In the genomic region with DNA sequence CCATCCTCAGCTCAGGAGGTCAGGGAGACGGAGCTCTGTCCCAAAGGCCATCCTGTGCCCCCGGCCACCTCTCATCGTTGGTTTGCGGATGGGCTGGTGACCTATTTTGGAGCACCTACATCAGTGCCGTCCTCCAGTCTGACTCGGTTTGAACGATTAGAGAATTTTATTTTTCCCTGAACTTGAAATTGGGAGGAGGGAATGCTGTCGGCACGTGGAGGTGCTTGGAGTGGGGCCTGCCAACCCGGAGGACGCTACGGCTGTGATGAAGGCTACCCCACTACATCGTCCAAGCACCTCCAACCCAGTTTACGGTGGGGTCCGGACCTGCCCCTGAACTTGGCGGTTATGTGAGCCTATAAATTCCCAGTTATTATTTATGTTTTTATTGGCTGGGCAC, we compare ENCODE assay signal across 20 cellular contexts. TPM values are rescaled to one million over a fixed set of nuclear protein-coding genes. Genes with fewer than 3 reads are reported as not detected.
DNase-seq lines count a peak whose midpoint lies in the region; ATAC-seq, FAIRE-seq and TF ChIP-seq lines count a peak whose summit lies in the region.
"Had no signal": no experiment of that assay in that cellular context is flagged by ENCODE, and none has a peak within 500 bp of the region (broad histone marks: within the 10 kb centered on the region; RNA-seq: fewer than 3 reads in every experiment).

No MANE protein-coding gene starts in this region.

- H3K4me1 Mint-ChIP-seq in nephron progenitor cell = no peaks in the 10 kb centered on the region

- TF ChIP-seq CTCF in PC-9 (conservative IDR thresholded peaks at IDR 0.05) (no peak), nephron progenitor cell (IDR thresholded peaks at IDR 0.05) (no peak), smooth muscle cell (IDR thresholded peaks at IDR 0.05; ENCODE audit: borderline replicate concordance, insufficient read depth, poor library complexity, severe bottlenecking) (no peak), A673 (conservative IDR thresholded peaks at IDR 0.05; ENCODE audit: low read depth, low read length) (no peak), pancreas (IDR thresholded peaks at IDR 0.05) (no peak)

- no peaks in the 10 kb centered on the region for H3K9me3 ChIP-seq in PC-9 (ENCODE audit: insufficient read depth, low read depth)
- no peaks in the 10 kb centered on the region for H3K9me3 ChIP-seq in smooth muscle cell (replicated peaks; ENCODE audit: low read depth)
- H3K9me3 ChIP-seq in A673 (ENCODE audit: low read depth, low read length, poor library complexity, severe bottlenecking) = no peaks in the 10 kb centered on the region
- no peaks in the 10 kb centered on the region for H3K9me3 ChIP-seq in pancreas
- H3K9me3 ChIP-seq: BLaER1, Caco-2, HAP-1 had no signal

- H3K36me3 ChIP-seq in PC-9 (ENCODE audit: low read depth) (no peaks in the 10 kb centered on the region), smooth muscle cell (ENCODE audit: low read depth) (no peaks in the 10 kb centered on the region), A673 (ENCODE audit: insufficient read depth, low read length, poor library complexity, severe bottlenecking) (peaks cover 6% of the 10 kb centered on the region), pancreas (no peaks in the 10 kb centered on the region)

- FAIRE-seq in pancreas (lab: Jason Lieb, UNC) = no peak
- FAIRE-seq: A204.1, HepG2, HTR-8/SVneo had no signal

- CTCF ChIA-PET in PC-9 (lab: Charles Lee) = no interaction called here
- CTCF ChIA-PET in A673 (lab: Charles Lee) = no interaction called here

- H3K4me3 ChIP-seq in PC-9 = no peak overlapping the region
- H3K4me3 ChIP-seq in smooth muscle cell = peak overlapping the region; percentile 40
- no peak overlapping the region for H3K4me3 ChIP-seq in A673 (ENCODE audit: low read depth, low read length, poor library complexity, severe bottlenecking)
- H3K4me3 ChIP-seq in pancreas = no peak overlapping the region
- H3K4me3 ChIP-seq: BLaER1, GM23248, HAP-1 had no signal

- DNase-seq in GM19238 (ENCODE audit: insufficient read length, low spot score) (peak; percentile 2), PC-9 (no peak), nephron progenitor cell (no peak), smooth muscle cell (lab: John Stamatoyannopoulos, UW; ENCODE audit: unreplicated experiment) (no peak), A673 (ENCODE audit: low spot score) (no peak), pancreas (no peak)
- DNase-seq: AML-193; Caco-2; CD8-positive, alpha-beta memory T cell; DMS53; GF-D8; GM23248; HFFc6 had no signal

- intact Hi-C loops in PC-9 (cut with micrococcal nuclease; ENCODE audit: unreplicated experiment) (no loop called here), A673 (cut with micrococcal nuclease; ENCODE audit: unreplicated experiment) (no loop called here), pancreas (cut with DNase I) (no loop called here)

- H3K27ac ChIP-seq in PC-9 = 0 out of 2 replicates have a peak overlapping the region, but pooled peaks have one; percentile 53
- H3K27ac ChIP-seq in smooth muscle cell (ENCODE audit: low read depth) = no peak overlapping the region
- no peak overlapping the region for H3K27ac ChIP-seq in A673 (ENCODE audit: low read depth, low read length, poor library complexity, severe bottlenecking)
- H3K27ac ChIP-seq in pancreas = no peak overlapping the region
- H3K27ac ChIP-seq: BLaER1, GM23248 had no signal

- peaks cover 5% of the 10 kb centered on the region for H3K27me3 Mint-ChIP-seq in nephron progenitor cell (ENCODE audit: low read depth, poor library complexity)
- H3K27me3 Mint-ChIP-seq: CD8-positive, alpha-beta memory T cell had no signal

- no peaks in the 10 kb centered on the region for H3K9me2 ChIP-seq in PC-9 (ENCODE audit: insufficient read depth)

- 93% methylated on average over 16 of the region's 16 CpGs for WGBS in smooth muscle cell (ENCODE audit: low lambda C conversion rate)
- 89 to 91% methylated on average over 16 of the region's 16 CpGs for WGBS in pancreas, 2 donors

- no peak overlapping the region for H3K9ac ChIP-seq in smooth muscle cell (ENCODE audit: low read depth)
- H3K9ac ChIP-seq: BLaER1, GM23248 had no signal

- peaks cover 10% of the 10 kb centered on the region for H3K9me3 Mint-ChIP-seq in nephron progenitor cell
- H3K9me3 Mint-ChIP-seq: CD8-positive, alpha-beta memory T cell; HFFc6 had no signal

- H3K27me3 ChIP-seq in PC-9 (ENCODE audit: insufficient read depth, low read depth) = no peaks in the 10 kb centered on the region
- no peaks in the 10 kb centered on the region for H3K27me3 ChIP-seq in smooth muscle cell (ENCODE audit: low read depth)
- H3K27me3 ChIP-seq in A673 (replicated peaks; ENCODE audit: insufficient read depth, low read depth, low read length, poor library complexity) = no peaks in the 10 kb centered on the region
- H3K27me3 ChIP-seq in pancreas = no peaks in the 10 kb centered on the region
- H3K27me3 ChIP-seq: BLaER1 had no signal

- H3K79me2 ChIP-seq in PC-9 (ENCODE audit: low read depth) (no peaks in the 10 kb centered on the region), smooth muscle cell (ENCODE audit: low read depth) (peaks cover 5% of the 10 kb centered on the region)

- H3K27ac Mint-ChIP-seq in nephron progenitor cell = peak overlapping the region; percentile 29
- H3K27ac Mint-ChIP-seq: HFFc6 had no signal

- peaks cover 9% of the 10 kb centered on the region for H3K36me3 Mint-ChIP-seq in nephron progenitor cell (ENCODE audit: low read depth)

- no peaks in the 10 kb centered on the region for H3K4me1 ChIP-seq in PC-9 (replicated peaks; ENCODE audit: insufficient read depth)
- no peaks in the 10 kb centered on the region for H3K4me1 ChIP-seq in smooth muscle cell (ENCODE audit: low read depth)
- no peaks in the 10 kb centered on the region for H3K4me1 ChIP-seq in A673 (ENCODE audit: insufficient read depth, low read length, poor library complexity, severe bottlenecking)
- H3K4me1 ChIP-seq in pancreas = peaks cover 0 to 6% (median 0%) of the 10 kb centered on the region in 3 donors

- H3K4me3 Mint-ChIP-seq in nephron progenitor cell = no peak overlapping the region
- H3K4me3 Mint-ChIP-seq: HFFc6 had no signal

- POLR2A ChIA-PET in PC-9 (lab: Charles Lee; ENCODE audit: unreplicated experiment) (no interaction called here), A673 (lab: Charles Lee; ENCODE audit: low non-redundant PET) (no interaction called here)

- H3K4me2 ChIP-seq in PC-9 = no peak overlapping the region
- H3K4me2 ChIP-seq in smooth muscle cell = no peak overlapping the region
- H3K4me2 ChIP-seq: BLaER1 had no signal

- no peak overlapping the region for H2AFZ ChIP-seq in PC-9
- H2AFZ ChIP-seq in smooth muscle cell (ENCODE audit: low read depth) = no peak overlapping the region
- H2AFZ ChIP-seq: GM23248 had no signal

- H4K20me1 ChIP-seq in PC-9 (ENCODE audit: insufficient read depth) (no peaks in the 10 kb centered on the region), smooth muscle cell (ENCODE audit: low read depth) (no peaks in the 10 kb centered on the region)
- H4K20me1 ChIP-seq: BLaER1 had no signal

- BruUV-seq in PC-9 (replicated peaks; lab: Mats Ljungman, UMichigan) (no TSS peak), A673 (replicated peaks; lab: Mats Ljungman, UMichigan) (no TSS peak)

- ATAC-seq in HG03108 (IDR thresholded peaks at IDR 0.05; ENCODE audit: unreplicated experiment) (no peak), pancreas (no peak)
- ATAC-seq: HepG2 had no signal

- H3F3A ChIP-seq in PC-9 (ENCODE audit: insufficient read depth, low read depth) (peaks cover 4% of the 10 kb centered on the region; the same call in 1 of the 2 replicates), smooth muscle cell (ENCODE audit: low read depth) (no peaks in the 10 kb centered on the region)

RNA-seq across cellular contexts. Expression of a gene that starts 3.0 kb away (rescaled TPM):
- total RNA-seq in PC-9 (2021) = 3.3 and 5.6 TPM in 2 replicates
- total RNA-seq in smooth muscle cell = 3.0 and 4.8 TPM in 2 replicates
- 2.3 and 4.6 TPM in 2 replicates for polyA plus RNA-seq in smooth muscle cell
- total RNA-seq in A673 (2021) = 3.5 and 5.1 TPM in 2 replicates
- total RNA-seq in pancreas = 1 to 10 TPM; 2.6 to 4.2 (median 3.4) TPM
- polyA plus RNA-seq in pancreas = 1 to 10 TPM; 5.2 TPM

RNA-seq across cellular contexts. Expression of a gene that starts 24.6 kb away (rescaled TPM):
- total RNA-seq in PC-9 (2021) (1.2 and 2.2 TPM in 2 replicates), smooth muscle cell (4.9 and 10.0 TPM in 2 replicates), A673 (2021) (4.8 and 6.2 TPM in 2 replicates), pancreas (1 to 10 TPM; 3.0 to 6.0 (median 3.8) TPM)
- polyA plus RNA-seq in smooth muscle cell (3.2 and 6.1 TPM in 2 replicates), pancreas (1 to 10 TPM in 1 of 2 donors, under 1 TPM in 1; 0.68 to 2.1 TPM)

RNA-seq across cellular contexts. Expression of a gene that starts 31.3 kb away (rescaled TPM):
- total RNA-seq in PC-9 (2021) (83.2 and 85.8 TPM in 2 replicates), smooth muscle cell (40.5 and 42.5 TPM in 2 replicates), A673 (2021) (168 and 186 TPM in 2 replicates), pancreas (10 to 100 TPM; 11.6 to 21.3 (median 18.6) TPM)
- polyA plus RNA-seq in smooth muscle cell (65.6 and 68.7 TPM in 2 replicates), pancreas (100 to 1,000 TPM in 1 of 2 donors, 10 to 100 TPM in 1; 79.6 to 124 TPM)

RNA-seq across cellular contexts. Expression of a gene that starts 33.6 kb away (rescaled TPM):
- total RNA-seq in PC-9 (2021) (35.1 and 40.7 TPM in 2 replicates), smooth muscle cell (25.5 and 34.4 TPM in 2 replicates), A673 (2021) (101 and 106 TPM in 2 replicates), pancreas (10 to 100 TPM; 19.4 to 31.5 (median 23.5) TPM)
- polyA plus RNA-seq in smooth muscle cell (69.6 and 71.2 TPM in 2 replicates), pancreas (10 to 100 TPM; 42.7 to 49.6 TPM)

RNA-seq across cellular contexts. Expression of a gene that starts 50.5 kb away (rescaled TPM):
- not detected in 2 replicates for total RNA-seq in PC-9 (2021)
- total RNA-seq in smooth muscle cell = 0.04 TPM in 1 of 2 replicates, not detected in the other
- polyA plus RNA-seq in smooth muscle cell = not detected in 2 replicates
- total RNA-seq in A673 (2021) = not detected in 2 replicates
- under 1 TPM in 2 of 6 donors, not detected in 4; 0.19 to 0.91 TPM for total RNA-seq in pancreas
- not detected for polyA plus RNA-seq in pancreas
- total RNA-seq: CD8-positive, alpha-beta memory T cell; GM23248; HFFc6 had no signal
- polyA plus RNA-seq: AG04450; CD8-positive, alpha-beta memory T cell; GM23248 had no signal
